Comparison of ENCODE assay signal across 9 cellular contexts in the genomic region with DNA sequence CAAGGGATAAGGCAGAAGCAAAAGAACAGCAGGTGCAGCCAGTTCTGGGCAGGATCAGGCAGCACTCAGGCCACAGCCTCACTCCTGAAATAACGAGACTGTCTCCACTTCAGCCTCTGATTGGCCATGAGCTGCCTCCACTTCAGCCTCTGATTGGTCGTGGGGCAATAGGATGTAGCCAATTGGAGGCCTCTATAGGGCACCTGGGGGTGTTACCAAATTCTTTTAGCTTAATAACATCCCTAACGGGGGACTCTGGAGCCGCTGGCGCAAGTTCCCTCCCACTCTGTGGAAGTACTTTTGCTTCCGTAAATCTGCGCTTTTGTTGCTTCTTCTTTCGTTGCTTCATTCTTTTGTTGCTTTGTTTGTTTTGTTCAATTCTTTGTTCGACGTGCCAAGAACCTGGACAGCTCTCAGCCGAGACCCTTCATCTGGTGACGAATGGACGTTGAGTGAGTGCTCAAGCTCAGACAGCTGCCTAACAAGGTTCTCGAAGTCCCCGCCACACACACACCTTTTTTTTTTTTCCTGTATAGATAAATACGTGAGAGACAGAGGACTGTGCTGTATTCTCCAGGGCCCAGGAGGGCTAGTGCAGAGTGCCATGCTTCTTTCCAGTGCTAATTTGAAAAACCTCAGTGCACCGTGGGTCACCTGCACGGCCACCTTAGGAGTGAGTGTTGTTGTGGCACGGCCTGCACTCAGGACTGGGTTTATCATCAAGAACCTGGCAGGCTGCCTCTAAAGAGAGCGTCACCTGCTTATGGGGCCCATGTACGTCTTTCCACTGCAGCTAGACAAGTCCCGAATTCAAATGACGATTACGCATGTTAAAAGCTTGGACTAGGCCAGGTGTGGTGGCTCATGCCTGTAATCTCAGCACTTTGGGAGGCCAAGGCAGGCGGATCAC. TPM values are rescaled to one million over a fixed set of nuclear protein-coding genes. Genes with fewer than 3 reads are reported as not detected.
A peak's percentile ranks its signal among the peaks of the same experiment; 100 is the strongest.
DNase-seq lines count a peak whose midpoint lies in the region; ATAC-seq and FAIRE-seq lines count a peak whose summit lies in the region.
"Had no signal": no experiment of that assay in that cellular context is flagged by ENCODE, and none has a peak within 500 bp of the region (broad histone marks: within the 10 kb centered on the region; RNA-seq: fewer than 3 reads in every experiment).

No MANE protein-coding gene starts in this region.

- H3K9me3 ChIP-seq in small intestine (ENCODE audit: control insufficient read depth, low read depth), result no peaks in the 10 kb centered on the region

- no peak for FAIRE-seq in small intestine (lab: Jason Lieb, UNC)

- H3K4me1 ChIP-seq in small intestine (ENCODE audit: control insufficient read depth in 2 of 2, insufficient read depth in 1 of 2, low read depth in 1 of 2, low read length in 1 of 2), result no peaks in the 10 kb centered on the region

- ATAC-seq in GM21825 (IDR thresholded peaks at IDR 0.05; ENCODE audit: unreplicated experiment) (no peak), HG03025 (IDR thresholded peaks at IDR 0.05; ENCODE audit: low FRiP score, unreplicated experiment) (no peak)

- no peaks in the 10 kb centered on the region for H3K4me1 Mint-ChIP-seq in activated CD4-positive, alpha-beta memory T cell treated with anti-CD3 and anti-CD28 coated beads, Interleukin-2, amount 10 ng/mL, durations not matched to agents 7 days and 5 days
- H3K4me1 Mint-ChIP-seq: activated naive CD4-positive, alpha-beta T cell treated with anti-CD3 and anti-CD28 coated beads, Interleukin-2, amount 50 U/mL, for 24 hours had no signal

- no peak overlapping the region for H3K4me3 ChIP-seq in small intestine (ENCODE audit: low read depth in 1 of 2, low read length in 2 of 2)

- H3K36me3 Mint-ChIP-seq in activated CD4-positive, alpha-beta memory T cell treated with anti-CD3 and anti-CD28 coated beads, Interleukin-2, amount 10 ng/mL, durations not matched to agents 7 days and 5 days (ENCODE audit: low read depth), result no peaks in the 10 kb centered on the region
- H3K36me3 Mint-ChIP-seq: activated naive CD4-positive, alpha-beta T cell treated with anti-CD3 and anti-CD28 coated beads, Interleukin-2, amount 50 U/mL, for 24 hours had no signal

- no peaks in the 10 kb centered on the region for H3K9me3 Mint-ChIP-seq in activated CD4-positive, alpha-beta memory T cell treated with anti-CD3 and anti-CD28 coated beads, Interleukin-2, amount 10 ng/mL, durations not matched to agents 7 days and 5 days
- H3K9me3 Mint-ChIP-seq: activated naive CD4-positive, alpha-beta T cell treated with anti-CD3 and anti-CD28 coated beads, Interleukin-2, amount 50 U/mL, for 24 hours had no signal

- POLR2A ChIA-PET in activated CD4-positive, alpha-beta memory T cell treated with anti-CD3 and anti-CD28 coated beads, Interleukin-2, amount 10 ng/mL, durations not matched to agents 7 days and 5 days (lab: Charles Lee), result no interaction called here

- CTCF ChIA-PET in activated CD4-positive, alpha-beta memory T cell treated with anti-CD3 and anti-CD28 coated beads, Interleukin-2, amount 10 ng/mL, durations not matched to agents 7 days and 5 days (lab: Charles Lee), result interaction anchor here (0.5 kb wide), 1 partner anchor 688 kb away, joined by 3 read pairs; no protein-coding TSS in a partner anchor

- H3K27ac Mint-ChIP-seq in activated CD4-positive, alpha-beta memory T cell treated with anti-CD3 and anti-CD28 coated beads, Interleukin-2, amount 10 ng/mL, durations not matched to agents 7 days and 5 days, result no peak overlapping the region
- H3K27ac Mint-ChIP-seq: activated naive CD4-positive, alpha-beta T cell treated with anti-CD3 and anti-CD28 coated beads, Interleukin-2, amount 50 U/mL, for 24 hours had no signal

- 55 to 73% (median 59%) methylated on average over 25 of the region's 25 CpGs for WGBS in small intestine, 3 donors

- DNase-seq in AML-193 (lab: John Stamatoyannopoulos, UW) (peak; percentile 56 to 57), HT-29 (ENCODE audit: low spot score) (peak; percentile 37), SHP77 (lab: John Stamatoyannopoulos, UW) (peak; percentile 98 to 99), iPS DF 4.7 (ENCODE audit: extremely low read depth, low spot score) (peak; percentile 51), small intestine (no peak)
- DNase-seq in activated CD4-positive, alpha-beta memory T cell treated with anti-CD3 and anti-CD28 coated beads, Interleukin-2, amount 10 ng/mL, durations not matched to agents 7 days and 5 days, result no peak

- no peak overlapping the region for H3K4me3 Mint-ChIP-seq in activated CD4-positive, alpha-beta memory T cell treated with anti-CD3 and anti-CD28 coated beads, Interleukin-2, amount 10 ng/mL, durations not matched to agents 7 days and 5 days
- H3K4me3 Mint-ChIP-seq: activated naive CD4-positive, alpha-beta T cell treated with anti-CD3 and anti-CD28 coated beads, Interleukin-2, amount 50 U/mL, for 24 hours had no signal

- no peak overlapping the region for H3K27ac ChIP-seq in small intestine (ENCODE audit: low read depth in 1 of 2, low read length in 1 of 2)

- H3K27me3 Mint-ChIP-seq in activated CD4-positive, alpha-beta memory T cell treated with anti-CD3 and anti-CD28 coated beads, Interleukin-2, amount 10 ng/mL, durations not matched to agents 7 days and 5 days, result peaks cover 18% of the 10 kb centered on the region

- H3K36me3 ChIP-seq in small intestine (ENCODE audit: control insufficient read depth in 2 of 2, insufficient read depth in 2 of 2, low read length in 2 of 2), result no peaks in the 10 kb centered on the region

- no peaks in the 10 kb centered on the region for H3K27me3 ChIP-seq in small intestine (ENCODE audit: control insufficient read depth in 2 of 2, insufficient read depth in 2 of 2, low read length in 2 of 2)

RNA-seq across cellular contexts. Expression of a gene that starts 32.0 kb away (rescaled TPM):
- total RNA-seq in HT-29 (2014; rRNA removed; shearing (Covaris generic)), result 42.4 and 42.6 TPM in 2 replicates
- 10 to 100 TPM in 2 of 3 donors, 1 to 10 TPM in 1; 5.4 to 13.9 (median 12.5) TPM for polyA plus RNA-seq in small intestine
- total RNA-seq in activated CD4-positive, alpha-beta memory T cell treated with anti-CD3 and anti-CD28 coated beads, Interleukin-2, amount 10 ng/mL, durations not matched to agents 7 days and 5 days, result 10 to 100 TPM; 56.9 to 57.4 TPM

Comparison
In these comparisons a context has a peak if more than half of its experiments do, and no peak if none do; other contexts are left out.
1. DNase-seq: peak in AML-193 (2 of 2), HT-29 (single experiment), SHP77 (2 of 2) and iPS DF 4.7 (single experiment); none in small intestine (single experiment) and activated CD4-positive, alpha-beta memory T cell treated with anti-CD3 and anti-CD28 coated beads, Interleukin-2, amount 10 ng/mL, durations not matched to agents 7 days and 5 days (single experiment).